Comparison of ENCODE assay signal across 8 cellular contexts in genomic region chr20:63698739-63699465, GRCh38. TPM values are rescaled to one million over a fixed set of nuclear protein-coding genes. Genes with fewer than 3 reads are reported as not detected.
DNase-seq lines count a peak whose midpoint lies in the region; ATAC-seq and TF ChIP-seq lines count a peak whose summit lies in the region.

No MANE protein-coding gene starts in this region.

- ATAC-seq in GM21576 (IDR thresholded peaks at IDR 0.05; ENCODE audit: unreplicated experiment) (no peak), HG02981 (IDR thresholded peaks at IDR 0.05; ENCODE audit: unreplicated experiment) (no peak)

- in situ Hi-C loops in GM13977 (cut with MboI; ENCODE audit: low pct_unique_long_range_greater_than_20kb, low sequenced_read_pairs, unreplicated experiment), result no loop called here

- DNase-seq in GM13977 (ENCODE audit: low spot score), result peak; percentile 78
- peak; percentile 95 for DNase-seq in SW480 (ENCODE audit: low spot score)
- peak; percentile 92 for DNase-seq in epithelial cell of esophagus (ENCODE audit: low read depth)
- peak; percentile 64 for DNase-seq in pulmonary artery endothelial cell (ENCODE audit: low read depth, low spot score)
- no peak for DNase-seq in superior temporal gyrus (ENCODE audit: extremely low spot score)
- no peak for DNase-seq in cerebellar cortex (ENCODE audit: low spot score)

- TF ChIP-seq CTCF in GM13977 (IDR thresholded peaks at IDR 0.05; ENCODE audit: extremely low read depth, insufficient read depth, missing control alignments), result no peak
- no peak for TF ChIP-seq CTCF in epithelial cell of esophagus (IDR thresholded peaks at IDR 0.05; ENCODE audit: insufficient read depth, low read depth, low read length, missing control alignments)

- H3K4me3 ChIP-seq in epithelial cell of esophagus (ENCODE audit: low read length), result no peak overlapping the region

RNA-seq across cellular contexts. Expression of gene TNFRSF6B, which starts 2.5 kb away (rescaled TPM):
- 37.0 and 118 TPM in 2 replicates for total RNA-seq in pulmonary artery endothelial cell

RNA-seq across cellular contexts. Expression of gene ARFRP1, which starts 8.9 kb away (rescaled TPM):
- 37.7 and 49.0 TPM in 2 replicates for total RNA-seq in pulmonary artery endothelial cell

RNA-seq across cellular contexts. Expression of gene ZGPAT, which starts 8.9 kb away (rescaled TPM):
- total RNA-seq in pulmonary artery endothelial cell, result 21.2 and 30.6 TPM in 2 replicates

RNA-seq across cellular contexts. Expression of gene LIME1, which starts 37.6 kb away (rescaled TPM):
- total RNA-seq in pulmonary artery endothelial cell, result 1.6 and 2.8 TPM in 2 replicates

RNA-seq across cellular contexts. Expression of gene SLC2A4RG, which starts 40.7 kb away (rescaled TPM):
- 14.1 and 14.5 TPM in 2 replicates for total RNA-seq in pulmonary artery endothelial cell

Comparison
In these comparisons a context has a peak if more than half of its experiments do, and no peak if none do; other contexts are left out.
1. DNase-seq: peak in GM13977 (single experiment), SW480 (single experiment), epithelial cell of esophagus (single experiment) and pulmonary artery endothelial cell (single experiment); none in superior temporal gyrus (single experiment) and cerebellar cortex (single experiment).